In the genomic region with DNA sequence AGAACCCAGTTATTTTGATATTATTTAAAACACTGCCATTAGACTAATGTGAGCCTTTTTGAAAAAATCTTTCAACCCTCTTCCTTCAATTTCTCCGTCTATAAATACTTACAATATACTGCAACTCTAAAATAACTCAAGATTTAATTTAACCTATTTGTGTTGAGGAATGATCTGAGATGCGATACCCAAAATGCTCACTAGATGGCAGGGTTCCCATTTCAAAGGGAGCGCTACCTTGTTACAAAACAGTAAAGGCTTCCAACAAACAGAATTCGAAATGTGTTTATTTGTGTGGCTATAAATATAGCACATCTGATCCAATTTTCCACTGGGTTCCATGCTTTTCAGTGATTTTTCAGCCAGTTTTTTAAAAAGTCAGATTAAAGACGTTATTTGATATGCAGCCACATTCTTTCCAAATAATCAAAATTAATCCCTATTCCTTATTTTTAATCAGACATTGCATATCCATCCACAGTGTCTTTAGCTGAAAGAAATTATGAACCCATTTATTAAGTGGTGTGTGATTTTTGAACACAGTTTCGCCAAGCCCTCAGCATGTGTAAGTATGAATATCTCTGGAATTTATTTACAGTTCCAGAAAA, we compare ENCODE assay signal across 8 cellular contexts.
DNase-seq lines count a peak whose midpoint lies in the region; ATAC-seq and TF ChIP-seq lines count a peak whose summit lies in the region.

No MANE protein-coding gene starts in this region.

- ATAC-seq in GM18909 (IDR thresholded peaks at IDR 0.05; ENCODE audit: poor library complexity, unreplicated experiment) (peak; percentile 88), GM21381 (IDR thresholded peaks at IDR 0.05; ENCODE audit: unreplicated experiment) (no peak)

- in situ Hi-C loops in Caki2 (cut with HindIII; ENCODE audit: low pct_unique_long_range_greater_than_20kb, low sequenced_read_pairs), result no loop called here
- in situ Hi-C loops in brain microvascular endothelial cell (cut with HindIII; ENCODE audit: low pct_ligation_motif_present, low sequenced_read_pairs), result no loop called here

- H3K4me3 ChIP-seq in SJCRH30 (no peak overlapping the region), brain microvascular endothelial cell (ENCODE audit: low read depth, low read length) (no peak overlapping the region)

- H3K9me3 ChIP-seq in SJCRH30 (replicated peaks), result no peaks in the 10 kb centered on the region

- no peak overlapping the region for H3K27ac ChIP-seq in SJCRH30
- H3K27ac ChIP-seq in brain microvascular endothelial cell, result no peak overlapping the region

- TF ChIP-seq CTCF in brain microvascular endothelial cell (IDR thresholded peaks at IDR 0.05; ENCODE audit: low read depth, low read length, missing control alignments), result peak; percentile 80

- no peaks in the 10 kb centered on the region for H3K36me3 ChIP-seq in SJCRH30
- H3K36me3 ChIP-seq in brain microvascular endothelial cell (replicated peaks), result no peaks in the 10 kb centered on the region

- H3K4me1 ChIP-seq in SJCRH30, result peaks cover 20% of the 10 kb centered on the region

- H3K27me3 ChIP-seq in SJCRH30 (no peaks in the 10 kb centered on the region), brain microvascular endothelial cell (replicated peaks) (no peaks in the 10 kb centered on the region)

- peak; percentile 19 for DNase-seq in Caki2 (ENCODE audit: low read depth)
- DNase-seq in HT-29 (ENCODE audit: low spot score), result peak; percentile 71
- peak; percentile 30 to 75 for DNase-seq in SJCRH30
- peak; percentile 76 for DNase-seq in brain microvascular endothelial cell
- DNase-seq in iris pigment epithelial cell (ENCODE audit: low read depth), result peak; percentile 69
- DNase-seq in stimulated activated CD4-positive, alpha-beta T cell treated with anti-CD3 and anti-CD28 coated beads, Interleukin-2, amount 100 ng/mL, for 4 hours (ENCODE audit: low read depth), result peak; percentile 3

Comparison
In these comparisons a context has a peak if more than half of its experiments do, and no peak if none do; other contexts are left out.
1. DNase-seq: peak in every context shown above with its lines; median percentile 76 in brain microvascular endothelial cell; 71 in HT-29; 69 in iris pigment epithelial cell; 52 in SJCRH30; 19 in Caki2; 3 in stimulated activated CD4-positive, alpha-beta T cell treated with anti-CD3 and anti-CD28 coated beads, Interleukin-2, amount 100 ng/mL, for 4 hours.